In the genomic region with DNA sequence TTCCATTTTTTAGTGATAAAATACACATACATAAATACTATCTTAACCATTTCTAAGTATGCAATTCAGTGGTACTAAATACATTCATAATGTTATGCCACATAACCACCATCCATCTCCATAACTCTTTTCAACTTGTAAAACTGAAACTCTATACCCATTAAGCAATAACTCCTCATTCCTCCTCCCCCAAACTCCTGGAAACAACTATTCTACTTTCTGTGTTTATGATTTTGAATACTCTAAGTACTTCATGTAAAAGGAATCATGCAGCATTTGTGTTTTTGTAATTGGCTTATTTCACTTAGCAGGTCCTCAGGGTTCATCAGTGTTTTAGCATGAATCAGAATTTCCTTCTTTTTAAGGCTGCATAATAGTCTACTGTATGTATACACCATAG, we compare ENCODE assay signal across 29 cellular contexts.
DNase-seq lines count a peak whose midpoint lies in the region; ATAC-seq and TF ChIP-seq lines count a peak whose summit lies in the region.
"Had no signal": no experiment of that assay in that cellular context is flagged by ENCODE, and none has a peak within 500 bp of the region (broad histone marks: within the 10 kb centered on the region; RNA-seq: fewer than 3 reads in every experiment).

No MANE protein-coding gene starts in this region.

- peak overlapping the region; percentile 86 for H3K27ac Mint-ChIP-seq in MCF 10A (ENCODE audit: low read depth, unreplicated experiment)
- H3K27ac Mint-ChIP-seq: activated CD8-positive, alpha-beta memory T cell treated with anti-CD3 and anti-CD28 coated beads, Interleukin-2, amount 10 ng/mL, durations not matched to agents 7 days and 5 days; activated naive CD4-positive, alpha-beta T cell treated with anti-CD3 and anti-CD28 coated beads, Interleukin-2, amount 50 U/mL, for 72 hours; activated T-helper 1 cell treated with anti-CD3 and anti-CD28 coated beads, Interleukin-12 subunit alpha, Interleukin-12 subunit beta, Interleukin-2, Interleukin-4 antibody, amounts not matched to agents 30 ng/mL and 10 ng/mL and 1 ng/mL, durations not matched to agents 14 hours and 24 hours and 36 hours; GM23338; mesothelial cell of epicardium; T-helper 2 cell treated with Interferon-gamma antibody and Interleukin-4, amounts not matched to agents 5 μg/mL and 100 μg/mL, for 36 hours had no signal

- CTCF ChIA-PET in MCF 10A (lab: Yijun Ruan, JAX), result interaction anchor here (0.7 to 1.5 kb wide), 2 partner anchors 105 to 162 kb away, joined by 3 to 6 read pairs; no protein-coding TSS in a partner anchor

- no TSS peak for BruUV-seq in MCF 10A (replicated peaks; lab: Mats Ljungman, UMichigan)

- H3K4me1 Mint-ChIP-seq in MCF 10A (ENCODE audit: insufficient read depth, unreplicated experiment), result peaks cover 26% of the 10 kb centered on the region

- POLR2A ChIA-PET in MCF 10A (lab: Yijun Ruan, JAX), result interaction anchor here (0.9 to 3.9 kb wide), 3 partner anchors 27 to 184 kb away, joined by 3 to 20 read pairs (median 6); no protein-coding TSS in a partner anchor

- no peak overlapping the region for H3K27ac ChIP-seq in breast epithelium
- peak overlapping the region; percentile 80 for H3K27ac ChIP-seq in SK-N-MC
- H3K27ac ChIP-seq: ascending aorta, BLaER1, epithelial cell of prostate, KMS-11, right lobe of liver, stomach, WERI-Rb-1 had no signal

- intact Hi-C loops in MCF 10A (cut with micrococcal nuclease), result no loop called here
- intact Hi-C loops in breast epithelium (cut with DNase I; ENCODE audit: low total_unique reads), result no loop called here
- intact Hi-C loops in posterior vena cava (cut with DNase I), result no loop called here

- H3K9me3 ChIP-seq in breast epithelium, result no peaks in the 10 kb centered on the region
- H3K9me3 ChIP-seq in SK-N-MC (ENCODE audit: low read depth, low read length), result peaks cover 8% of the 10 kb centered on the region; the same call in 1 of the 2 replicates
- H3K9me3 ChIP-seq: BLaER1, right lobe of liver, stomach, transverse colon had no signal

- H3K4me3 ChIP-seq in breast epithelium (no peak overlapping the region), SK-N-MC (no peak overlapping the region), fibroblast of pulmonary artery (replicated peaks; ENCODE audit: low read depth, low read length) (no peak overlapping the region)
- H3K4me3 ChIP-seq: ascending aorta, BLaER1, GM23338, left ventricle myocardium inferior, right lobe of liver, stomach, transverse colon had no signal

- H3K36me3 Mint-ChIP-seq in MCF 10A (ENCODE audit: insufficient read depth, unreplicated experiment), result no peaks in the 10 kb centered on the region
- H3K36me3 Mint-ChIP-seq: activated CD8-positive, alpha-beta memory T cell treated with anti-CD3 and anti-CD28 coated beads, Interleukin-2, amount 10 ng/mL, durations not matched to agents 7 days and 5 days; activated naive CD4-positive, alpha-beta T cell treated with anti-CD3 and anti-CD28 coated beads, Interleukin-2, amount 50 U/mL, for 72 hours; mesothelial cell of epicardium had no signal

- H3K36me3 ChIP-seq in breast epithelium (no peaks in the 10 kb centered on the region), SK-N-MC (ENCODE audit: insufficient read depth, low read length) (no peaks in the 10 kb centered on the region; the same call in 1 of the 2 replicates)
- H3K36me3 ChIP-seq: ascending aorta, BLaER1, left ventricle myocardium inferior, right lobe of liver, stomach, transverse colon, WERI-Rb-1 had no signal

- no peak for TF ChIP-seq POLR2A in breast epithelium (IDR thresholded peaks at IDR 0.05)

- H3K9me3 Mint-ChIP-seq in MCF 10A (ENCODE audit: unreplicated experiment), result peaks cover 3% of the 10 kb centered on the region
- H3K9me3 Mint-ChIP-seq: activated T-helper 1 cell treated with anti-CD3 and anti-CD28 coated beads, Interleukin-12 subunit alpha, Interleukin-12 subunit beta, Interleukin-2, Interleukin-4 antibody, amounts not matched to agents 30 ng/mL and 10 ng/mL and 1 ng/mL, durations not matched to agents 14 hours and 24 hours and 36 hours; GM23338; T-helper 2 cell treated with Interferon-gamma antibody and Interleukin-4, amounts not matched to agents 5 μg/mL and 100 μg/mL, for 36 hours had no signal

- no peaks in the 10 kb centered on the region for H3K27me3 Mint-ChIP-seq in MCF 10A (ENCODE audit: insufficient read depth, unreplicated experiment)

- no peak for ATAC-seq in GM18519 (IDR thresholded peaks at IDR 0.05; ENCODE audit: low FRiP score, unreplicated experiment)
- ATAC-seq: activated CD8-positive, alpha-beta memory T cell treated with anti-CD3 and anti-CD28 coated beads, Interleukin-2, amount 10 ng/mL, durations not matched to agents 7 days and 5 days had no signal

- no peak overlapping the region for H3K9ac ChIP-seq in SK-N-MC (ENCODE audit: insufficient read length)
- H3K9ac ChIP-seq: BLaER1, KMS-11 had no signal

- no peaks in the 10 kb centered on the region for H3K27me3 ChIP-seq in breast epithelium
- H3K27me3 ChIP-seq: ascending aorta, BLaER1, right lobe of liver, stomach, transverse colon had no signal

- DNase-seq in MCF 10A (ENCODE audit: unreplicated experiment) (peak; percentile 25), breast epithelium (ENCODE audit: low spot score in 2 of 2) (no peak), SK-N-MC (ENCODE audit: low read depth, low spot score) (no peak), fibroblast of pulmonary artery (ENCODE audit: low read depth) (peak; percentile 21), occipital lobe (lab: John Stamatoyannopoulos, UW) (no peak), NCI-H2029 (lab: John Stamatoyannopoulos, UW) (no peak), posterior vena cava (ENCODE audit: low spot score) (no peak)
- DNase-seq: activated CD4-positive, alpha-beta T cell treated with anti-CD3 and anti-CD28 coated beads, Interleukin-2, amount 50 U/mL, for 1 hour; activated CD8-positive, alpha-beta memory T cell treated with anti-CD3 and anti-CD28 coated beads, Interleukin-2, amount 10 ng/mL, durations not matched to agents 7 days and 5 days; foreskin melanocyte; GF-D8; left ventricle myocardium inferior; NCI-H1092; NCI-H187 treated with DMSO at 0.1 percent for 48 hours; NCI-H82; right lobe of liver; stomach; transverse colon; WERI-Rb-1 had no signal

- no peaks in the 10 kb centered on the region for H3K4me1 ChIP-seq in breast epithelium

- H3K4me3 Mint-ChIP-seq in MCF 10A (ENCODE audit: unreplicated experiment), result no peak overlapping the region
- H3K4me3 Mint-ChIP-seq: activated CD8-positive, alpha-beta memory T cell treated with anti-CD3 and anti-CD28 coated beads, Interleukin-2, amount 10 ng/mL, durations not matched to agents 7 days and 5 days; activated T-helper 1 cell treated with anti-CD3 and anti-CD28 coated beads, Interleukin-12 subunit alpha, Interleukin-12 subunit beta, Interleukin-2, Interleukin-4 antibody, amounts not matched to agents 30 ng/mL and 10 ng/mL and 1 ng/mL, durations not matched to agents 14 hours and 24 hours and 36 hours; GM23338; mesothelial cell of epicardium; T-helper 2 cell treated with Interferon-gamma antibody and Interleukin-4, amounts not matched to agents 5 μg/mL and 100 μg/mL, for 36 hours had no signal

- TF ChIP-seq CTCF in MCF 10A (IDR thresholded peaks at IDR 0.05; ENCODE audit: unreplicated experiment), result no peak
- TF ChIP-seq CTCF in breast epithelium (IDR thresholded peaks at IDR 0.05), result no peak
- no peak for TF ChIP-seq CTCF in fibroblast of pulmonary artery (IDR thresholded peaks at IDR 0.05; ENCODE audit: low read length, missing control alignments)

Comparison
In these comparisons a context has a peak if more than half of its experiments do, and no peak if none do; other contexts are left out.
1. DNase-seq: peak in MCF 10A (single experiment) and fibroblast of pulmonary artery (single experiment); none in breast epithelium (0 of 2), SK-N-MC (single experiment), occipital lobe (single experiment), NCI-H2029 (single experiment) and posterior vena cava (single experiment).